Comparison of ENCODE assay signal across 18 cellular contexts in genomic region chr17:12567077-12568053, GRCh38.
"Had no signal": no experiment of that assay in that cellular context is flagged by ENCODE, and none has a peak within 500 bp of the region (broad histone marks: within the 10 kb centered on the region; RNA-seq: fewer than 3 reads in every experiment).

No MANE protein-coding gene starts in this region.

- H3K27ac Mint-ChIP-seq: activated CD4-positive, alpha-beta memory T cell treated with anti-CD3 and anti-CD28 coated beads, Interleukin-2, amount 10 ng/mL, durations not matched to agents 7 days and 5 days; activated CD4-positive, alpha-beta T cell treated with anti-CD3 and anti-CD28 coated beads for 36 hours; activated CD8-positive, alpha-beta memory T cell treated with anti-CD3 and anti-CD28 coated beads, Interleukin-2, amount 10 ng/mL, durations not matched to agents 7 days and 5 days; activated naive CD8-positive, alpha-beta T cell treated with anti-CD3 and anti-CD28 coated beads for 36 hours; brain; effector memory CD8-positive, alpha-beta T cell; naive thymus-derived CD4-positive, alpha-beta T cell; stimulated activated effector memory CD8-positive, alpha-beta T cell treated with anti-CD3 and anti-CD28 coated beads, Interleukin-12 subunit alpha, Interleukin-12 subunit beta, amount 100 ng/mL, for 72 hours had no signal

- ATAC-seq: activated CD4-positive, alpha-beta T cell treated with anti-CD3 and anti-CD28 coated beads for 36 hours; activated CD8-positive, alpha-beta memory T cell treated with anti-CD3 and anti-CD28 coated beads, Interleukin-2, amount 10 ng/mL, durations not matched to agents 7 days and 5 days; effector memory CD8-positive, alpha-beta T cell; naive thymus-derived CD4-positive, alpha-beta T cell; sciatic nerve; stimulated activated effector memory CD8-positive, alpha-beta T cell treated with anti-CD3 and anti-CD28 coated beads, Interleukin-12 subunit alpha, Interleukin-12 subunit beta, amount 100 ng/mL, for 72 hours had no signal

- H3K27ac ChIP-seq: parathyroid adenoma, WERI-Rb-1 had no signal

- H3K36me3 ChIP-seq: WERI-Rb-1 had no signal

- H3K4me1 Mint-ChIP-seq: activated CD4-positive, alpha-beta memory T cell treated with anti-CD3 and anti-CD28 coated beads, Interleukin-2, amount 10 ng/mL, durations not matched to agents 7 days and 5 days; activated CD4-positive, alpha-beta T cell treated with anti-CD3 and anti-CD28 coated beads for 36 hours; activated CD8-positive, alpha-beta memory T cell treated with anti-CD3 and anti-CD28 coated beads, Interleukin-2, amount 10 ng/mL, durations not matched to agents 7 days and 5 days; activated naive CD8-positive, alpha-beta T cell treated with anti-CD3 and anti-CD28 coated beads for 36 hours; brain; central memory CD8-positive, alpha-beta T cell; stimulated activated effector memory CD8-positive, alpha-beta T cell treated with anti-CD3 and anti-CD28 coated beads, Interleukin-12 subunit alpha, Interleukin-12 subunit beta, amount 100 ng/mL, for 72 hours had no signal

- H3K9ac ChIP-seq: parathyroid adenoma had no signal

- DNase-seq: activated CD4-positive, alpha-beta memory T cell treated with anti-CD3 and anti-CD28 coated beads, Interleukin-2, amount 10 ng/mL, durations not matched to agents 7 days and 5 days; activated CD4-positive, alpha-beta T cell treated with anti-CD3 and anti-CD28 coated beads for 36 hours; activated CD8-positive, alpha-beta memory T cell treated with anti-CD3 and anti-CD28 coated beads, Interleukin-2, amount 10 ng/mL, durations not matched to agents 7 days and 5 days; activated naive CD8-positive, alpha-beta T cell treated with anti-CD3 and anti-CD28 coated beads for 36 hours; amygdala; effector memory CD8-positive, alpha-beta T cell; foreskin fibroblast; kidney glomerular epithelial cell; naive thymus-derived CD4-positive, alpha-beta T cell; stimulated activated CD4-positive, alpha-beta T cell treated with anti-CD3 and anti-CD28 coated beads, Interleukin-4, amount 100 ng/mL, for 1 hour; T-helper 2 cell; WERI-Rb-1 had no signal

- H3K36me3 Mint-ChIP-seq: activated CD8-positive, alpha-beta memory T cell treated with anti-CD3 and anti-CD28 coated beads, Interleukin-2, amount 10 ng/mL, durations not matched to agents 7 days and 5 days; activated naive CD8-positive, alpha-beta T cell treated with anti-CD3 and anti-CD28 coated beads for 36 hours; brain; stimulated activated effector memory CD8-positive, alpha-beta T cell treated with anti-CD3 and anti-CD28 coated beads, Interleukin-12 subunit alpha, Interleukin-12 subunit beta, amount 100 ng/mL, for 72 hours had no signal

- H3K4me3 ChIP-seq: smooth muscle cell had no signal

- H3K4me2 ChIP-seq: smooth muscle cell had no signal

- H2AFZ ChIP-seq: parathyroid adenoma had no signal

- H3K27me3 Mint-ChIP-seq: activated CD4-positive, alpha-beta memory T cell treated with anti-CD3 and anti-CD28 coated beads, Interleukin-2, amount 10 ng/mL, durations not matched to agents 7 days and 5 days; activated CD4-positive, alpha-beta T cell treated with anti-CD3 and anti-CD28 coated beads for 36 hours; activated CD8-positive, alpha-beta memory T cell treated with anti-CD3 and anti-CD28 coated beads, Interleukin-2, amount 10 ng/mL, durations not matched to agents 7 days and 5 days; effector memory CD8-positive, alpha-beta T cell had no signal

- H3K4me3 Mint-ChIP-seq: activated CD4-positive, alpha-beta memory T cell treated with anti-CD3 and anti-CD28 coated beads, Interleukin-2, amount 10 ng/mL, durations not matched to agents 7 days and 5 days; activated CD4-positive, alpha-beta T cell treated with anti-CD3 and anti-CD28 coated beads for 36 hours; activated CD8-positive, alpha-beta memory T cell treated with anti-CD3 and anti-CD28 coated beads, Interleukin-2, amount 10 ng/mL, durations not matched to agents 7 days and 5 days; activated naive CD8-positive, alpha-beta T cell treated with anti-CD3 and anti-CD28 coated beads for 36 hours; brain; central memory CD8-positive, alpha-beta T cell; effector memory CD8-positive, alpha-beta T cell; naive thymus-derived CD4-positive, alpha-beta T cell; stimulated activated effector memory CD8-positive, alpha-beta T cell treated with anti-CD3 and anti-CD28 coated beads, Interleukin-12 subunit alpha, Interleukin-12 subunit beta, amount 100 ng/mL, for 72 hours had no signal

- H3K79me2 ChIP-seq: parathyroid adenoma had no signal

- H3K4me1 ChIP-seq: parathyroid adenoma had no signal
